In the genomic region with DNA sequence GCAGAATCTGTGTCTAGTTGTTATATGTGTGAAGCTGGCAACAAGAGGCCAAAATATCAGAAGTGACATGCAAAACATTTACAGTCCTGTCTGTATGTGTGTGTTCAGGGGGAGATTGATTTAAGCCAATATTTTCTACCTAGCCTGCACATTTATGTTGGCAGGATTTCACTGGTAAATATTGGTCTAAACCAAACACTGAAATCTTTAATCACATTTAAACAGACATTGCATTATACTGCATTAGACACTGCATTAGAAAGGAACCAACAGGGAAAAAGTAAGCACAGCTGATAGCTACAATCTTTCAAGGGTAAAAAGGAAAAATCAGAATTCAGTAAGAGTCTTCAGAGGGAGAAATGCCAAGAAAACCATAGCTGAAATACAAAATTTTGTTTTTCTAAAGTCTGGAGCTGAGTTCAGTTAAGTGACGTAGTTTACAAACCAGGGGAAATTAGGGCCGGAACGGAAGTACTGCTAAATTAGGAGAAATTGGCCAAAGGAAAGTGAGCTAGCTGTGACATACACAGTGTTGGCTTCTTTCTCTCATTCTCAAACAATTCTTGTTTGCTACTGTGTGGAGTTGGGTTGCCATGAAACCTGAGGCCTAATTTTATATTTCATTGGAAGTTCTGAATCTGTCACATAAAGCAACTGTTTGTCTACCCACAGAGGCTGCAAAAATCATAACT, we compare ENCODE assay signal across 11 cellular contexts.
DNase-seq lines count a peak whose midpoint lies in the region; ATAC-seq and TF ChIP-seq lines count a peak whose summit lies in the region.
"Had no signal": no experiment of that assay in that cellular context is flagged by ENCODE, and none has a peak within 500 bp of the region (broad histone marks: within the 10 kb centered on the region; RNA-seq: fewer than 3 reads in every experiment).

No MANE protein-coding gene starts in this region.

- no peaks in the 10 kb centered on the region for H3K36me3 ChIP-seq in left lung

- intact Hi-C loops in activated CD4-positive, alpha-beta T cell treated with anti-CD3 and anti-CD28 coated beads for 36 hours (cut with DNase I, micrococcal nuclease), result no loop called here
- intact Hi-C loops in left lung (cut with DNase I), result no loop called here

- no peak for DNase-seq in activated CD4-positive, alpha-beta T cell treated with anti-CD3 and anti-CD28 coated beads for 36 hours
- DNase-seq in activated CD4-positive, alpha-beta T cell treated with anti-CD3 and anti-CD28 coated beads, Interleukin-2, amount 50 U/mL, for 4 hours, result no peak
- DNase-seq in activated naive CD8-positive, alpha-beta T cell treated with anti-CD3 and anti-CD28 coated beads, Interleukin-2, amount 10 ng/mL, durations not matched to agents 7 days and 5 days, result no peak
- DNase-seq in left lung (no peak), pons (ENCODE audit: low spot score) (no peak), hypothalamus (lab: John Stamatoyannopoulos, UW) (no peak), retina (no peak)
- DNase-seq: HCEC 1CT, kidney had no signal

- peak overlapping the region; percentile 44 to 46 for H3K27ac ChIP-seq in left lung
- peak overlapping the region; percentile 27 for H3K27ac ChIP-seq in temporal lobe (ENCODE audit: low read depth, low read length)

- POLR2A ChIA-PET in activated CD4-positive, alpha-beta T cell treated with anti-CD3 and anti-CD28 coated beads for 36 hours (lab: Charles Lee), result no interaction called here
- POLR2A ChIA-PET in activated naive CD8-positive, alpha-beta T cell treated with anti-CD3 and anti-CD28 coated beads, Interleukin-2, amount 10 ng/mL, durations not matched to agents 7 days and 5 days (lab: Charles Lee), result interaction anchor here (1.2 kb wide), 1 partner anchor 19 kb away, joined by 3 read pairs; no protein-coding TSS in a partner anchor

- CTCF ChIA-PET in activated CD4-positive, alpha-beta T cell treated with anti-CD3 and anti-CD28 coated beads for 36 hours (lab: Charles Lee), result interaction anchor here (0.8 kb wide), 1 partner anchor 31 kb away, joined by 3 read pairs; no protein-coding TSS in a partner anchor

- no peaks in the 10 kb centered on the region for H3K27me3 ChIP-seq in left lung

- TF ChIP-seq CTCF in left lung (IDR thresholded peaks at IDR 0.05), result no peak

- H3K27me3 Mint-ChIP-seq in activated CD4-positive, alpha-beta T cell treated with anti-CD3 and anti-CD28 coated beads for 36 hours, result no peaks in the 10 kb centered on the region
- no peaks in the 10 kb centered on the region for H3K27me3 Mint-ChIP-seq in activated naive CD8-positive, alpha-beta T cell treated with anti-CD3 and anti-CD28 coated beads, Interleukin-2, amount 10 ng/mL, durations not matched to agents 7 days and 5 days

- H3K9me3 Mint-ChIP-seq in activated CD4-positive, alpha-beta T cell treated with anti-CD3 and anti-CD28 coated beads for 36 hours (ENCODE audit: low read depth), result no peaks in the 10 kb centered on the region
- peaks cover 7% of the 10 kb centered on the region for H3K9me3 Mint-ChIP-seq in activated naive CD8-positive, alpha-beta T cell treated with anti-CD3 and anti-CD28 coated beads, Interleukin-2, amount 10 ng/mL, durations not matched to agents 7 days and 5 days

- H3K9me3 ChIP-seq in left lung, result no peaks in the 10 kb centered on the region

- no peak overlapping the region for H3K4me3 ChIP-seq in left lung
- H3K4me3 ChIP-seq: K562 had no signal

- H3K4me1 ChIP-seq in left lung, result peaks cover 3 to 15% of the 10 kb centered on the region in 2 donors

- no peaks in the 10 kb centered on the region for H3K36me3 Mint-ChIP-seq in activated CD4-positive, alpha-beta T cell treated with anti-CD3 and anti-CD28 coated beads for 36 hours (ENCODE audit: low read depth)
- peaks cover 10% of the 10 kb centered on the region for H3K36me3 Mint-ChIP-seq in activated naive CD8-positive, alpha-beta T cell treated with anti-CD3 and anti-CD28 coated beads, Interleukin-2, amount 10 ng/mL, durations not matched to agents 7 days and 5 days

- ATAC-seq in activated CD4-positive, alpha-beta T cell treated with anti-CD3 and anti-CD28 coated beads for 36 hours, result peak; percentile 26
- ATAC-seq in activated naive CD8-positive, alpha-beta T cell treated with anti-CD3 and anti-CD28 coated beads, Interleukin-2, amount 10 ng/mL, durations not matched to agents 7 days and 5 days (ENCODE audit: low read depth), result peak; percentile 60
- peak; percentile 64 for ATAC-seq in left lung
- ATAC-seq: K562 had no signal

- no peak overlapping the region for H3K4me3 Mint-ChIP-seq in activated CD4-positive, alpha-beta T cell treated with anti-CD3 and anti-CD28 coated beads for 36 hours
- H3K4me3 Mint-ChIP-seq in activated naive CD8-positive, alpha-beta T cell treated with anti-CD3 and anti-CD28 coated beads, Interleukin-2, amount 10 ng/mL, durations not matched to agents 7 days and 5 days, result no peak overlapping the region

- H3K4me1 Mint-ChIP-seq in activated CD4-positive, alpha-beta T cell treated with anti-CD3 and anti-CD28 coated beads for 36 hours, result peaks cover 7% of the 10 kb centered on the region
- H3K4me1 Mint-ChIP-seq in activated naive CD8-positive, alpha-beta T cell treated with anti-CD3 and anti-CD28 coated beads, Interleukin-2, amount 10 ng/mL, durations not matched to agents 7 days and 5 days, result peaks cover 8% of the 10 kb centered on the region

- peak overlapping the region; percentile 5 for H3K27ac Mint-ChIP-seq in activated CD4-positive, alpha-beta T cell treated with anti-CD3 and anti-CD28 coated beads for 36 hours
- peak overlapping the region; percentile 6 for H3K27ac Mint-ChIP-seq in activated naive CD8-positive, alpha-beta T cell treated with anti-CD3 and anti-CD28 coated beads, Interleukin-2, amount 10 ng/mL, durations not matched to agents 7 days and 5 days
